In the genomic region with DNA sequence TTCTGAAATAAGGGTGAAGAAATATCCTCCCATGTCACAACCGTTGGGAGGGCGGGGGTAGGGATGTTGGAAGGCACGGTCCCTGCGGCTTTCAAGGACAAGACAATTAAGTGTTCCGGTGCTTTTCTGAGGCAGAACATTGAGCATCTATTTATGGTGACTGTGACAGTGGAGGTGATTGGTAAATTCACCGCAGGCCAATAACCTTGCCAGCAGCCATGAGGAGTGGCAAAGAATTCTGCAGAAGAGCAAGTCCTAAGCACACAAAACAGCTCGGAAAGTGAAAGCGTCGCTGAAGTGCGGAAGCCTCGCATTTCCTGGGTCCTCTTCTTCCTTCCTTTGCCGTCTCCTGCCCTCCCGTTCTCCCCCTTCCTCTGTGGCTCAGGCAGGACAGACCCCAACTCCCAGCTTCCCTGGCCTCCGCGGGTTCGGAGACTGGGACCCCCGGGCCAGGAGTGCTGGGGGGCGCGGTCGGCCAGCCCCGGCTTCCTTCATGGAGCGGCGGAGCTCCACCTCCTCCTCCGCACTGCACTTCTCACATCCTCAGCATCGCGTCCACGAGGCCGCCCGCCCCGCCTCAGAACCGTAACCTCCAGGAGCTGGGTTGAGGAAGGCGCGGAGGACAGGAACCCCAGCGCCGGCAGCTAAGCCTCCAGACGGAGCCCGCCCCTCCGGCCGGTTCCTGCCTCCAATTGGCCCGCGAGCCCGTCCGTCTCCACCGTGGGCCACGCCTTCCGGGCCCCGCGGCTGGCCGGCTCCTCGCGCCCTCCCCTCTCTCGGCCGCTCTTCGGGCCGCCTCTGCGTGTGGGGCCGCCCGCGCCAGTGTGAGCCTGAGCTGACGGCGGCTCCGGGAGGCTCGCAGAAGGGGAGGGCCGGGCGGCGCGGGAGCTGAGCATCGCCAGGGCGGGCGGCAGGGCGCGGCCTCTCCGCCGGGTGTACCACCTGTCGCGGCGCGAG, we compare ENCODE assay signal across 8 cellular contexts. TPM values are rescaled to one million over a fixed set of nuclear protein-coding genes. Genes with fewer than 3 reads are reported as not detected.
DNase-seq lines count a peak whose midpoint lies in the region; ATAC-seq and TF ChIP-seq lines count a peak whose summit lies in the region.

ME2 (plus strand) TSS at position 774 of the 957 bp plus-strand sequence. CDS start 16,703 bp downstream, outside the sequence.

- intact Hi-C loops in vagina (cut with DNase I) = no loop called here

- peak within 1 kb of the TSS; percentile 90 for H3K27ac ChIP-seq in rectal smooth muscle tissue (ENCODE audit: low read depth, low read length)
- H3K27ac ChIP-seq in vagina = peak within 1 kb of the TSS; percentile 98

- in situ Hi-C loops in astrocyte of the cerebellum (cut with HindIII; ENCODE audit: low sequenced_read_pairs) = no loop called here

- DNase-seq in NCI-H2081 (lab: John Stamatoyannopoulos, UW) (peak; percentile 77 to 83), T-helper 9 cell (peak; percentile 87), astrocyte of the cerebellum (ENCODE audit: low read depth) (peak; percentile 67), hepatic stellate cell (ENCODE audit: low spot score) (peak; percentile 94), vagina (ENCODE audit: extremely low spot score in 2 of 2) (peak in 1 of 2 donors; percentile 92)

- H3K4me1 ChIP-seq in rectal smooth muscle tissue (ENCODE audit: control insufficient read depth, insufficient read depth, low read length) (peaks cover 7% of the 10 kb centered on the region), vagina (peaks cover 14% of the 10 kb centered on the region)

- H3K36me3 ChIP-seq in rectal smooth muscle tissue (ENCODE audit: control insufficient read depth, insufficient read depth, low read length) (no peaks in the 10 kb centered on the region), vagina (no peaks in the 10 kb centered on the region)

- no peaks in the 10 kb centered on the region for H3K9me3 ChIP-seq in vagina

- peak in 1 of 2 donors; percentile 79 for TF ChIP-seq POLR2A in vagina (IDR thresholded peaks at IDR 0.05)

- H3K9ac ChIP-seq in rectal smooth muscle tissue (ENCODE audit: low read length) = peak within 1 kb of the TSS; percentile 80

- H3K4me3 ChIP-seq in astrocyte of the cerebellum (ENCODE audit: low read depth, low read length) (peak within 1 kb of the TSS; percentile 76), rectal smooth muscle tissue (ENCODE audit: low read length) (peak within 1 kb of the TSS; percentile 86), vagina (peak within 1 kb of the TSS; percentile 83 to 86)

- no peak for TF ChIP-seq CTCF in astrocyte of the cerebellum (IDR thresholded peaks at IDR 0.05; ENCODE audit: low read depth, low read length, missing control alignments)
- no peak for TF ChIP-seq CTCF in vagina (IDR thresholded peaks at IDR 0.05)

- ATAC-seq in GM18511 (IDR thresholded peaks at IDR 0.05; ENCODE audit: unreplicated experiment) (peak; percentile 95), HG03025 (IDR thresholded peaks at IDR 0.05; ENCODE audit: low FRiP score, unreplicated experiment) (peak; percentile 92)

- H3K27me3 ChIP-seq in rectal smooth muscle tissue (ENCODE audit: control insufficient read depth, insufficient read depth, low read length) = no peaks in the 10 kb centered on the region
- H3K27me3 ChIP-seq in vagina = no peaks in the 10 kb centered on the region

RNA-seq across cellular contexts. Expression of gene ME2, which starts in this region (rescaled TPM):
- 32.2 TPM for total RNA-seq in vagina
